In the genomic region with DNA sequence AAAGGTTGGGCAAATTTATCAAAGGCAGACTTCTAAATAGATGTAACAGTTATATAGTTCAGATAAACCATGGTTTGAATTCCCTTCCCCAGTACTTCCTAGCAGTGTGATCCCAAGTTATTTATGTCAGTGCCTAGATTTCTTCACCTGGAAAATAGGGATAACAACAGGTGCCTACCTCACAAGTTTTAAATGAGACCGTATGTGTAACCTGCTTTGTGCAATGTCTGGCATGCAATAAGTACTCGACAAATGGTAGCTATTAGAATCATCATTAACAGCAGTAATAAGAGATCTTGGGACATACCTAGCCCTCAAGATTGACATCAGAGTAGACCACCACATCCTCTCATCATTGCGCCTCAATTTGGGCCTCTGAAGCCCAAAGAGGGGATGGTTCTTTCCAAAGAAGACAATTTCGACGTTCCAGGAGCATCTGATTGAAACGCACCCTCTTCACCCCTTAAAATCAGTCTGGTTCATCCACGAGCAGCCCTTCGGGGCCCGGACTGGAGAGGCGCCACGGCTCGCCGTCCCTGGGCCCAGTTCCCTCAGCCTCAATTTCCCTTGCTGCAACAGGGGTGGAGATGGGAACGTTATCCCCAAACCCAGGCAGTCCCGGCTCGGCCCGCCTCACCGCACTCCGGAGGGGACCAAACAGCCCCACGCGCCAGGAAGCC, we compare ENCODE assay signal across 8 cellular contexts. TPM values are rescaled to one million over a fixed set of nuclear protein-coding genes. Genes with fewer than 3 reads are reported as not detected.
A peak's percentile ranks its signal among the peaks of the same experiment; 100 is the strongest.
DNase-seq lines count a peak whose midpoint lies in the region; ATAC-seq, FAIRE-seq and TF ChIP-seq lines count a peak whose summit lies in the region.

No MANE protein-coding gene starts in this region.

- no peak for FAIRE-seq in GM12878 (lab: Jason Lieb, UNC)

- no peaks in the 10 kb centered on the region for H3K27me3 ChIP-seq in BJ (ENCODE audit: control insufficient read depth, insufficient read depth, low read length)
- no peaks in the 10 kb centered on the region for H3K27me3 ChIP-seq in GM12878 (replicated peaks in 1 of 2; ENCODE audit: control insufficient read depth in 2 of 2, insufficient read depth in 2 of 2, low read length in 1 of 2)
- no peaks in the 10 kb centered on the region for H3K27me3 ChIP-seq in right lobe of liver
- H3K27me3 ChIP-seq in upper lobe of left lung = no peaks in the 10 kb centered on the region

- SMC1A ChIA-PET in GM12878 (lab: Charles Lee; ENCODE audit: uncharacterized antibody, unreplicated experiment) = no interaction called here

- RAD21 ChIA-PET in GM12878 (lab: Charles Lee; ENCODE audit: unreplicated experiment) = interaction anchor here (1.0 to 2.4 kb wide), 6 partner anchors 13 to 203 kb away, joined by 3 to 11 read pairs (median 4); partner anchors contain the start of gene SYNRG

- DNase-seq in BJ (ENCODE audit: low read depth) = no peak
- no peak for DNase-seq in GM12878 (ENCODE audit: low read depth, low spot score)
- no peak for DNase-seq in right lobe of liver
- no peak for DNase-seq in upper lobe of left lung
- no peak for DNase-seq in effector CD4-positive, alpha-beta T cell
- no peak for DNase-seq in activated CD4-positive, alpha-beta T cell treated with anti-CD3 and anti-CD28 coated beads, Interleukin-2, amount 50 U/mL, for 4 hours

- H3K27ac Mint-ChIP-seq in IgD-negative memory B cell = peak overlapping the region; percentile 85 to 99 (median 89)

- no peaks in the 10 kb centered on the region for H3K27me3 Mint-ChIP-seq in IgD-negative memory B cell

- H3K36me3 Mint-ChIP-seq in IgD-negative memory B cell = no peaks in the 10 kb centered on the region

- under 1% methylated on average over 20 of the region's 21 CpGs for WGBS in GM12878 (ENCODE audit: insufficient coverage, insufficient replicate concordance, low lambda C conversion rate, missing lambda C conversion rate)
- under 1% methylated on average over 19 of the region's 21 CpGs for WGBS in right lobe of liver (ENCODE audit: insufficient coverage, low coverage, low lambda C conversion rate, missing lambda C conversion rate)
- WGBS in upper lobe of left lung, 2 donors = 0 to 1% methylated on average over 7 to 17 of the region's 21 CpGs

- H3K4me1 ChIP-seq in GM12878 (ENCODE audit: control insufficient read depth, insufficient read depth, low read length) (peaks cover 21% of the 10 kb centered on the region), right lobe of liver (peaks cover 0 to 10% (median 0%) of the 10 kb centered on the region in 4 donors), upper lobe of left lung (peaks cover 9 to 23% (median 20%) of the 10 kb centered on the region in 4 donors)

- H3K4me1 Mint-ChIP-seq in IgD-negative memory B cell = peaks cover 12 to 19% (median 18%) of the 10 kb centered on the region in 3 donors

- no peak for TF ChIP-seq CTCF in BJ (IDR thresholded peaks at IDR 0.05; ENCODE audit: insufficient read depth, low read depth, low read length)
- no peak for TF ChIP-seq CTCF in GM12878 (IDR thresholded peaks at IDR 0.05 in 2 of 3, conservative IDR thresholded peaks at IDR 0.05 in 1 of 3; ENCODE audit: control insufficient read depth in 2 of 3, extremely low read depth in 1 of 3, insufficient read depth in 1 of 3, low read depth in 3 of 3, low read length in 3 of 3)
- no peak for TF ChIP-seq CTCF in right lobe of liver (IDR thresholded peaks at IDR 0.05)
- TF ChIP-seq CTCF in upper lobe of left lung (IDR thresholded peaks at IDR 0.05) = no peak

- CTCF ChIA-PET in BJ (lab: Yijun Ruan, JAX) (no interaction called here), GM12878 (lab: Yijun Ruan, JAX) (interaction anchor here (2.2 to 10.0 kb wide), 2 partner anchors 14 to 31 kb away, joined by 15 to 187 read pairs; partner anchors contain the start of gene C17orf78)

- H3K36me3 ChIP-seq in BJ (ENCODE audit: control insufficient read depth, insufficient read depth, low read length) (peaks cover 2% of the 10 kb centered on the region), GM12878 (ENCODE audit: control insufficient read depth in 2 of 2, insufficient read depth in 2 of 2, low read length in 1 of 2) (peaks cover 0 to under 1% of the 10 kb centered on the region in 2 experiments; a peak in 1 of 4 replicates), right lobe of liver (peaks cover 0 to 4% (median under 1%) of the 10 kb centered on the region in 4 donors), upper lobe of left lung (peaks cover 0 to 4% (median under 1%) of the 10 kb centered on the region in 4 donors)

- ATAC-seq in GM19395 (IDR thresholded peaks at IDR 0.05; ENCODE audit: unreplicated experiment) = peak; percentile 38
- ATAC-seq in GM12878 = peak; percentile 24
- ATAC-seq in right lobe of liver = no peak
- ATAC-seq in upper lobe of left lung (ENCODE audit: low FRiP score in 2 of 2) = peak; percentile 35 to 56

- peak overlapping the region; percentile 98 for H3K4me2 ChIP-seq in GM12878 (ENCODE audit: control insufficient read depth, insufficient read depth)

- peaks cover 39% of the 10 kb centered on the region for H3K79me2 ChIP-seq in GM12878 (ENCODE audit: control insufficient read depth, insufficient read depth, low read length)

- H3K9me3 Mint-ChIP-seq in IgD-negative memory B cell = no peaks in the 10 kb centered on the region

- peak overlapping the region; percentile 95 for H2AFZ ChIP-seq in GM12878 (ENCODE audit: control insufficient read depth, low read depth, low read length)

- H3K4me3 ChIP-seq in BJ (ENCODE audit: low read depth, low read length) (peak overlapping the region; percentile 93), GM12878 (peak overlapping the region; percentile 96), right lobe of liver (peak overlapping the region; percentile 50 to 73 (median 63)), upper lobe of left lung (peak overlapping the region; percentile 82 to 92 (median 86))

- H3K4me3 Mint-ChIP-seq in IgD-negative memory B cell = peak overlapping the region; percentile 93 to 98 (median 98)

- no peak for TF ChIP-seq RAD21 in GM12878 (IDR thresholded peaks at IDR 0.05; ENCODE audit: insufficient read depth, low read depth, low read length)

- POLR2A ChIA-PET in BJ (lab: Charles Lee) = no interaction called here
- POLR2A ChIA-PET in GM12878 (lab: Charles Lee) = interaction anchor here (1.1 to 2.0 kb wide), 3 partner anchors 14 to 45 kb away, joined by 6 to 7 read pairs (median 6); no protein-coding TSS in a partner anchor

- intact Hi-C loops in GM12878 (cut with micrococcal nuclease; ENCODE audit: unreplicated experiment) = loop anchor here (5.0 kb wide), 2 partner anchors 49 to 86 kb away; no protein-coding TSS in a partner anchor
- intact Hi-C loops in right lobe of liver (cut with DNase I) = no loop called here

- TF ChIP-seq POLR2A in GM12878 (IDR thresholded peaks at IDR 0.05; ENCODE audit: low read depth, low read length) (no peak), right lobe of liver (IDR thresholded peaks at IDR 0.05) (no peak), upper lobe of left lung (IDR thresholded peaks at IDR 0.05) (no peak)

- H3K9ac ChIP-seq in GM12878 (ENCODE audit: control insufficient read depth, insufficient read depth, low read length) = peak overlapping the region; percentile 97

- in situ Hi-C loops in GM12878 (cut with MboI) = no loop called here

- H3K27ac ChIP-seq in GM12878 (ENCODE audit: control insufficient read depth, insufficient read depth) (peak overlapping the region; percentile 92), right lobe of liver (peak overlapping the region; percentile 63 to 85 (median 82)), upper lobe of left lung (peak overlapping the region; percentile 92 to 97 (median 94))

- TF ChIP-seq EP300 in GM12878 (IDR thresholded peaks at IDR 0.05; ENCODE audit: borderline replicate concordance in 1 of 2, control insufficient read depth in 1 of 2, low read depth in 2 of 2, low read length in 2 of 2) (no peak), upper lobe of left lung (IDR thresholded peaks at IDR 0.05) (no peak)

- H3K9me3 ChIP-seq in GM12878 (replicated peaks; ENCODE audit: control insufficient read depth, insufficient read depth, low read length) (no peaks in the 10 kb centered on the region), right lobe of liver (no peaks in the 10 kb centered on the region), upper lobe of left lung (no peaks in the 10 kb centered on the region)

- BruUV-seq in GM12878 (replicated peaks; lab: Mats Ljungman, UMichigan) = TSS peak; percentile 89

- no peaks in the 10 kb centered on the region for H4K20me1 ChIP-seq in GM12878 (ENCODE audit: control insufficient read depth, insufficient read depth)

RNA-seq across cellular contexts. Expression of gene ACACA, which starts 0.5 kb away (rescaled TPM):
- polyA plus RNA-seq in BJ (2011; rRNA removed) = 26.9 and 32.4 TPM in 2 replicates
- polyA minus RNA-seq in BJ (2011; rRNA and poly(A)+ RNA removed) = 58.8 and 77.3 TPM in 2 replicates
- 6.0 TPM for polyA plus RNA-seq in IgD-negative memory B cell
- 134 and 142 TPM in 2 replicates for total RNA-seq in GM12878 (2013; cell fraction: nucleolus; rRNA removed)
- total RNA-seq in GM12878 (2014; rRNA removed) = 33.0 and 33.5 TPM in 2 replicates
- total RNA-seq in GM12878 (2014; rRNA removed; fragmentation: Illumina TruSeq; extraction: Trizol) = 40.7 and 50.7 TPM in 2 replicates
- 66.4 and 74.2 TPM in 2 replicates for total RNA-seq in GM12878 (2021)
- polyA plus RNA-seq in GM12878 (2011; ENCODE audit: low read depth) = 13.3 TPM
- polyA plus RNA-seq in GM12878 (2011; rRNA removed) = 45.4 and 46.5 TPM in 2 replicates
- 31.7 and 32.0 TPM in 2 replicates for polyA plus RNA-seq in GM12878 (2011; cell fraction: cytosol; rRNA removed)
- polyA plus RNA-seq in GM12878 (2011; cell fraction: nucleus; rRNA removed) = 47.0 and 52.9 TPM in 2 replicates
- 15.0 and 18.2 TPM in 2 replicates for polyA plus RNA-seq in GM12878 (2012)
- polyA plus RNA-seq in GM12878 (2014; fragmentation: Illumina TruSeq; extraction: Trizol) = 33.6 and 38.6 TPM in 2 replicates
- polyA plus RNA-seq in GM12878 (2014; fragmentation: Nextera tagmentation; extraction: Ambion mirVana) = 10 to 100 TPM; 12.9 to 14.7 TPM
- polyA plus RNA-seq in GM12878 (2014; rRNA removed) = 30.5 and 33.2 TPM in 2 replicates
- polyA plus RNA-seq in GM12878 (2016; fragmentation: Nextera tagmentation; extraction: Ambion mirVana) = 10 to 100 TPM; 27.7 to 30.4 TPM
- 80.5 and 123 TPM in 2 replicates for polyA minus RNA-seq in GM12878 (2011; rRNA and poly(A)+ RNA removed)
- 39.0 and 53.5 TPM in 2 replicates for polyA minus RNA-seq in GM12878 (2011; cell fraction: cytosol; rRNA and poly(A)+ RNA removed)
- 92.7 and 130 TPM in 2 replicates for polyA minus RNA-seq in GM12878 (2011; cell fraction: nucleus; rRNA and poly(A)+ RNA removed)
- 10 to 100 TPM; 14.6 to 56.4 (median 27.1) TPM for total RNA-seq in right lobe of liver
- total RNA-seq in upper lobe of left lung = 100 to 1,000 TPM in 3 of 6 donors, 10 to 100 TPM in 3; 55.7 to 129 (median 91.9) TPM

RNA-seq across cellular contexts. Expression of gene TADA2A, which starts 0.6 kb away (rescaled TPM):
- 13.6 and 19.3 TPM in 2 replicates for polyA plus RNA-seq in BJ (2011; rRNA removed)
- 16.5 and 22.5 TPM in 2 replicates for polyA minus RNA-seq in BJ (2011; rRNA and poly(A)+ RNA removed)
- polyA plus RNA-seq in IgD-negative memory B cell = 15.1 TPM
- total RNA-seq in GM12878 (2013; cell fraction: nucleolus; rRNA removed) = 64.4 and 97.0 TPM in 2 replicates
- total RNA-seq in GM12878 (2014; rRNA removed) = 19.6 and 25.1 TPM in 2 replicates
- 27.5 and 34.3 TPM in 2 replicates for total RNA-seq in GM12878 (2014; rRNA removed; fragmentation: Illumina TruSeq; extraction: Trizol)
- 34.6 and 35.2 TPM in 2 replicates for total RNA-seq in GM12878 (2021)
- 12.1 TPM for polyA plus RNA-seq in GM12878 (2011; ENCODE audit: low read depth)
- 33.7 and 37.3 TPM in 2 replicates for polyA plus RNA-seq in GM12878 (2011; rRNA removed)
- 17.0 and 22.3 TPM in 2 replicates for polyA plus RNA-seq in GM12878 (2011; cell fraction: cytosol; rRNA removed)
- polyA plus RNA-seq in GM12878 (2011; cell fraction: nucleus; rRNA removed) = 41.3 and 51.0 TPM in 2 replicates
- 15.9 and 21.8 TPM in 2 replicates for polyA plus RNA-seq in GM12878 (2012)
- 41.3 and 58.2 TPM in 2 replicates for polyA plus RNA-seq in GM12878 (2014; fragmentation: Illumina TruSeq; extraction: Trizol)
- 10 to 100 TPM; 39.9 to 43.8 TPM for polyA plus RNA-seq in GM12878 (2014; fragmentation: Nextera tagmentation; extraction: Ambion mirVana)
- 25.4 and 29.8 TPM in 2 replicates for polyA plus RNA-seq in GM12878 (2014; rRNA removed)
- polyA plus RNA-seq in GM12878 (2016; fragmentation: Nextera tagmentation; extraction: Ambion mirVana) = 10 to 100 TPM; 31.6 to 33.8 TPM
- polyA minus RNA-seq in GM12878 (2011; rRNA and poly(A)+ RNA removed) = 63.5 and 66.3 TPM in 2 replicates
- polyA minus RNA-seq in GM12878 (2011; cell fraction: cytosol; rRNA and poly(A)+ RNA removed) = 12.2 and 14.6 TPM in 2 replicates
- polyA minus RNA-seq in GM12878 (2011; cell fraction: nucleus; rRNA and poly(A)+ RNA removed) = 32.2 and 52.2 TPM in 2 replicates
- 1 to 10 TPM; 5.2 to 9.6 (median 7.4) TPM for total RNA-seq in right lobe of liver
- 10 to 100 TPM in 5 of 6 donors, 1 to 10 TPM in 1; 9.8 to 37.7 (median 22.7) TPM for total RNA-seq in upper lobe of left lung

RNA-seq across cellular contexts. Expression of gene C17orf78, which starts 30.3 kb away (rescaled TPM):
- polyA plus RNA-seq in BJ (2011; rRNA removed) = not detected in 2 replicates
- not detected in 2 replicates for polyA minus RNA-seq in BJ (2011; rRNA and poly(A)+ RNA removed)
- polyA plus RNA-seq in IgD-negative memory B cell = not detected
- total RNA-seq in GM12878 (2013; cell fraction: nucleolus; rRNA removed) = not detected in 2 replicates
- not detected in 2 replicates for total RNA-seq in GM12878 (2014; rRNA removed)
- total RNA-seq in GM12878 (2014; rRNA removed; fragmentation: Illumina TruSeq; extraction: Trizol) = not detected in 2 replicates
- not detected in 2 replicates for total RNA-seq in GM12878 (2021)
- not detected for polyA plus RNA-seq in GM12878 (2011; ENCODE audit: low read depth)
- not detected in 2 replicates for polyA plus RNA-seq in GM12878 (2011; rRNA removed)
- not detected in 2 replicates for polyA plus RNA-seq in GM12878 (2011; cell fraction: cytosol; rRNA removed)
- polyA plus RNA-seq in GM12878 (2011; cell fraction: nucleus; rRNA removed) = not detected in 2 replicates
- polyA plus RNA-seq in GM12878 (2012) = 0.06 TPM in 1 of 2 replicates, not detected in the other
- not detected in 2 replicates for polyA plus RNA-seq in GM12878 (2014; fragmentation: Illumina TruSeq; extraction: Trizol)
- under 1 TPM in 1 of 2 experiments, not detected in 1; 0.10 TPM for polyA plus RNA-seq in GM12878 (2014; fragmentation: Nextera tagmentation; extraction: Ambion mirVana)
- not detected in 2 replicates for polyA plus RNA-seq in GM12878 (2014; rRNA removed)
- polyA plus RNA-seq in GM12878 (2016; fragmentation: Nextera tagmentation; extraction: Ambion mirVana) = not detected
- not detected in 2 replicates for polyA minus RNA-seq in GM12878 (2011; rRNA and poly(A)+ RNA removed)
- polyA minus RNA-seq in GM12878 (2011; cell fraction: cytosol; rRNA and poly(A)+ RNA removed) = not detected in 2 replicates
- polyA minus RNA-seq in GM12878 (2011; cell fraction: nucleus; rRNA and poly(A)+ RNA removed) = not detected in 2 replicates
- total RNA-seq in right lobe of liver = not detected
- total RNA-seq in upper lobe of left lung = not detected

Comparison
In these comparisons a context has a peak if more than half of its experiments do, and no peak if none do; other contexts are left out.
1. ATAC-seq: peak in GM19395 (single experiment), GM12878 (single experiment) and upper lobe of left lung (2 of 2); none in right lobe of liver (0 of 4).
2. Peak in every context shown above with its lines, with median percentiles within 50 percentile points of each other: H3K4me3 ChIP-seq and H3K27ac ChIP-seq.